Comparison of ENCODE assay signal across 10 cellular contexts in the genomic region with DNA sequence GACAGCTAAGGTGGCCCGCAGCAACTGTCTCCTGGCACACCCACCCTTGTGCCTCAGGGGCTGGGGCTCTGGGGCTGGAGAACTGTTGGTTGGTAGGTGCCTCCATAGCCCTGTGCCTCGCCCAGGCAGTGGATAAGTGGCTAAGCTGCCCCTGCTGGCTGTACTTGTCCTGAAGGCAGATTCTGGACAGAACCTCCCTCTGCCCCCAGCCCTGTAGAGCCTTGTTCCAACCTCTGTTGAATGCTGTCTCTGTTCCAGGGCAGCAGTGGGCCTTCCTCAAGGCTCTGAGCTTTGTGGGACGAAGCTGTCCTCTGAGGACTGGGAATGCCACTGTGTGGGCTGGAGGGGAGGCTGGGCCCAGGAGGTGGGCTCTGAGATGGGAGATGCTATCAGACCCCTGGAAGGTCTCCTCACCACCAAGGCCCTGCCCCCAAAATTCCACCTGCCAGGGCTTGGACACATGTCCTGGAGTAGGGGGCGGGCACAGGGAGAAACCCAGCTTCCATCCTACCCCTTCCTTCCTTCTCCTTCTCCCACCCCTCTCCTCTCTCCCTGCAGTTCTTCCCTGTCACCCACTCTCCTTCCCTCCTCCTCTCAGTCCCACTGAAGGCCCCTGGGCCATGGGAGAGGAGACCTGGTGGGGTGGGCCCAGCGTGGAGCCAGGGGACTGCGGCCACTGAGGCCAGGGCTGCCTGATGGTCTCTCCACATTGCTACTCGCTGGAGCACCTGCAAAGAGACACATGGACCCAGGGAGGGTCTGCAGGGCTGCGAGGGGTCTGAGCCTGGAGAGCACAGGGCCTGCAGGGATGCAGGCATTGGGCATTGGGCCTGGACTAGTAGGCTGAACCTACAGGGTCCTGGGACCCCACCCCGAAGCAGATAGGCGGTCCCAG. TPM values are rescaled to one million over a fixed set of nuclear protein-coding genes. Genes with fewer than 3 reads are reported as not detected.
DNase-seq lines count a peak whose midpoint lies in the region; ATAC-seq and TF ChIP-seq lines count a peak whose summit lies in the region.
"Had no signal": no experiment of that assay in that cellular context is flagged by ENCODE, and none has a peak within 500 bp of the region (broad histone marks: within the 10 kb centered on the region; RNA-seq: fewer than 3 reads in every experiment).

No MANE protein-coding gene starts in this region.

- H3K9me3 ChIP-seq in DOHH2 (ENCODE audit: control insufficient read depth, insufficient read depth, low read length) (peaks cover 12% of the 10 kb centered on the region; the same call in 1 of the 2 replicates), colonic mucosa (no peaks in the 10 kb centered on the region)
- H3K9me3 ChIP-seq: neutrophil had no signal

- H3K4me1 ChIP-seq in DOHH2 (ENCODE audit: control insufficient read depth, low read length) (peaks cover 25% of the 10 kb centered on the region), colonic mucosa (peaks cover 3% of the 10 kb centered on the region)

- no peaks in the 10 kb centered on the region for H3K9me2 ChIP-seq in DOHH2 (replicated peaks; ENCODE audit: control insufficient read depth, low read length)

- H3K27me3 ChIP-seq in DOHH2 (ENCODE audit: control insufficient read depth, low read length) (peaks cover 9% of the 10 kb centered on the region; the same call in 1 of the 2 replicates), colonic mucosa (peaks cover 6% of the 10 kb centered on the region)

- H3K4me2 ChIP-seq in DOHH2 (ENCODE audit: low read length): peak overlapping the region; percentile 61

- ATAC-seq in HG03095 (IDR thresholded peaks at IDR 0.05; ENCODE audit: unreplicated experiment): peak; percentile 2

- intact Hi-C loops in colonic mucosa (cut with DNase I): no loop called here
- intact Hi-C loops in posterior vena cava (cut with DNase I): no loop called here

- no peak for DNase-seq in colonic mucosa
- peak; percentile 78 for DNase-seq in posterior vena cava (ENCODE audit: low spot score)
- no peak for DNase-seq in GDM1 (lab: John Stamatoyannopoulos, UW)
- DNase-seq in GOT3 (lab: John Stamatoyannopoulos, UW): no peak
- DNase-seq in NCI-H1417 treated with DMSO at 0.1 percent for 48 hours (lab: John Stamatoyannopoulos, UW): no peak
- no peak for DNase-seq in stimulated activated CD4-positive, alpha-beta T cell treated with anti-CD3 and anti-CD28 coated beads, Interleukin-4, amount 100 ng/mL, for 4 hours

- TF ChIP-seq CTCF in DOHH2 (IDR thresholded peaks at IDR 0.05; ENCODE audit: low read depth, low read length, poor library complexity, severe bottlenecking) (no peak), colonic mucosa (IDR thresholded peaks at IDR 0.05) (no peak)

- H3K27ac ChIP-seq in DOHH2 (ENCODE audit: low read depth, low read length): peak overlapping the region; percentile 28
- H3K27ac ChIP-seq in colonic mucosa: peak overlapping the region; percentile 19
- H3K27ac ChIP-seq: neutrophil had no signal

- H3K4me3 ChIP-seq in DOHH2 (ENCODE audit: low read length) (peak overlapping the region; percentile 40), colonic mucosa (no peak overlapping the region)

- peak overlapping the region; percentile 21 to 44 for H3K9ac ChIP-seq in colonic mucosa (ENCODE audit: low read depth in 2 of 2, low read length in 2 of 2)

- H4K20me1 ChIP-seq in DOHH2 (ENCODE audit: control insufficient read depth, insufficient read depth, low read depth, low read length): no peaks in the 10 kb centered on the region

- H3K36me3 ChIP-seq in DOHH2 (ENCODE audit: control insufficient read depth, low read length) (no peaks in the 10 kb centered on the region), colonic mucosa (no peaks in the 10 kb centered on the region)
- H3K36me3 ChIP-seq: neutrophil had no signal

- H3K79me2 ChIP-seq in DOHH2 (ENCODE audit: control insufficient read depth, low read length): no peaks in the 10 kb centered on the region

- peaks cover 7% of the 10 kb centered on the region for H3F3A ChIP-seq in DOHH2 (ENCODE audit: control insufficient read depth, insufficient read depth)

RNA-seq across cellular contexts. Expression of a gene that starts 1.7 kb away (rescaled TPM):
- total RNA-seq in colonic mucosa (under 1 TPM; 0.21 to 0.35 TPM), posterior vena cava (under 1 TPM in 1 of 2 donors, not detected in 1; 0.38 TPM)
- total RNA-seq: astrocyte had no signal

RNA-seq across cellular contexts. Expression of a gene that starts 9.1 kb away (rescaled TPM):
- not detected for total RNA-seq in colonic mucosa
- total RNA-seq in posterior vena cava: under 1 TPM in 1 of 2 donors, not detected in 1; 0.10 TPM
- total RNA-seq: astrocyte had no signal

RNA-seq across cellular contexts. Expression of a gene that starts 51.4 kb away (rescaled TPM):
- 10 to 100 TPM; 36.9 to 84.5 TPM for total RNA-seq in colonic mucosa
- under 1 TPM in 1 of 2 donors, not detected in 1; 0.38 TPM for total RNA-seq in posterior vena cava

Comparison
In these comparisons a context has a peak if more than half of its experiments do, and no peak if none do; other contexts are left out.
1. RNA of a gene that starts 51.4 kb away (total RNA-seq): 36.9 to 84.5 TPM in colonic mucosa; 0.38 TPM in posterior vena cava; every median in the first group is over 10 times any median in the second.